Comparison of ENCODE assay signal across 11 cellular contexts in genomic region chr14:63922696-63923421, GRCh38.
DNase-seq lines count a peak whose midpoint lies in the region; ATAC-seq and TF ChIP-seq lines count a peak whose summit lies in the region.
"Had no signal": no experiment of that assay in that cellular context is flagged by ENCODE, and none has a peak within 500 bp of the region (broad histone marks: within the 10 kb centered on the region; RNA-seq: fewer than 3 reads in every experiment).

No MANE protein-coding gene starts in this region.

- H3K9me2 ChIP-seq in hepatocyte (replicated peaks; ENCODE audit: insufficient read depth), result no peaks in the 10 kb centered on the region

- H3K27ac Mint-ChIP-seq in WTC11, result 0 out of 2 replicates have a peak overlapping the region, but pooled peaks have one; percentile 24
- no peak overlapping the region for H3K27ac Mint-ChIP-seq in stimulated activated effector memory CD8-positive, alpha-beta T cell treated with anti-CD3 and anti-CD28 coated beads, Interleukin-12 subunit alpha, Interleukin-12 subunit beta, amount 100 ng/mL, for 72 hours

- H3K4me3 Mint-ChIP-seq in WTC11, result no peak overlapping the region
- no peak overlapping the region for H3K4me3 Mint-ChIP-seq in stimulated activated effector memory CD8-positive, alpha-beta T cell treated with anti-CD3 and anti-CD28 coated beads, Interleukin-12 subunit alpha, Interleukin-12 subunit beta, amount 100 ng/mL, for 72 hours

- no peak for TF ChIP-seq CTCF in WTC11 (IDR thresholded peaks at IDR 0.05)
- no peak for TF ChIP-seq CTCF in hepatocyte (IDR thresholded peaks at IDR 0.05; ENCODE audit: poor library complexity)

- CTCF ChIA-PET in WTC11 (lab: Charles Lee), result interaction anchor here (1.3 kb wide), 1 partner anchor 11 kb away, joined by 4 read pairs; no protein-coding TSS in a partner anchor

- no peaks in the 10 kb centered on the region for H3K4me1 ChIP-seq in hepatocyte (ENCODE audit: insufficient read depth)

- peaks cover 4% of the 10 kb centered on the region for H3K79me2 ChIP-seq in hepatocyte

- H3K36me3 Mint-ChIP-seq in WTC11, result peaks cover 11% of the 10 kb centered on the region
- no peaks in the 10 kb centered on the region for H3K36me3 Mint-ChIP-seq in stimulated activated effector memory CD8-positive, alpha-beta T cell treated with anti-CD3 and anti-CD28 coated beads, Interleukin-12 subunit alpha, Interleukin-12 subunit beta, amount 100 ng/mL, for 72 hours

- peak overlapping the region; percentile 32 for H3K4me2 ChIP-seq in hepatocyte

- POLR2A ChIA-PET in WTC11 (lab: Charles Lee), result no interaction called here

- peaks cover 6% of the 10 kb centered on the region for H3K9me3 Mint-ChIP-seq in WTC11
- H3K9me3 Mint-ChIP-seq in stimulated activated effector memory CD8-positive, alpha-beta T cell treated with anti-CD3 and anti-CD28 coated beads, Interleukin-12 subunit alpha, Interleukin-12 subunit beta, amount 100 ng/mL, for 72 hours, result peaks cover 4% of the 10 kb centered on the region

- no peaks in the 10 kb centered on the region for H4K20me1 ChIP-seq in hepatocyte (ENCODE audit: insufficient read depth, poor library complexity, severe bottlenecking)

- H3K4me1 Mint-ChIP-seq in WTC11, result peaks cover 12% of the 10 kb centered on the region
- H3K4me1 Mint-ChIP-seq in stimulated activated effector memory CD8-positive, alpha-beta T cell treated with anti-CD3 and anti-CD28 coated beads, Interleukin-12 subunit alpha, Interleukin-12 subunit beta, amount 100 ng/mL, for 72 hours, result peaks cover 13% of the 10 kb centered on the region

- no peak overlapping the region for H3K4me3 ChIP-seq in hepatocyte

- no peaks in the 10 kb centered on the region for H3K36me3 ChIP-seq in hepatocyte (replicated peaks; ENCODE audit: insufficient read depth, low read depth)
- H3K36me3 ChIP-seq: neutrophil had no signal

- H3K27me3 ChIP-seq in hepatocyte, result no peaks in the 10 kb centered on the region
- H3K27me3 ChIP-seq: neutrophil had no signal

- DNase-seq in HT1080 (ENCODE audit: low read depth) (peak; percentile 19), WTC11 (ENCODE audit: low spot score) (no peak), hepatocyte (ENCODE audit: low spot score) (peak; percentile 72), OCI-M2 (lab: John Stamatoyannopoulos, UW; ENCODE audit: unreplicated experiment) (no peak), T1000 (lab: John Stamatoyannopoulos, UW) (no peak)
- DNase-seq in stimulated activated effector memory CD8-positive, alpha-beta T cell treated with anti-CD3 and anti-CD28 coated beads, Interleukin-12 subunit alpha, Interleukin-12 subunit beta, amount 100 ng/mL, for 72 hours (ENCODE audit: low spot score in 2 of 2), result no peak
- DNase-seq in stimulated activated naive CD8-positive, alpha-beta T cell treated with anti-CD3 and anti-CD28 coated beads, Interleukin-15, Interleukin-2, amounts not matched to agents 100 U/mL and 50 U/mL, for 24 hours, result no peak
- DNase-seq: activated CD4-positive, CD25-positive, alpha-beta regulatory T cell; effector CD8-positive, alpha-beta T cell had no signal

- peak overlapping the region; percentile 82 for H3K27ac ChIP-seq in hepatocyte
- H3K27ac ChIP-seq: neutrophil had no signal

- no peak for ATAC-seq in WTC11
- peak; percentile 50 for ATAC-seq in stimulated activated effector memory CD8-positive, alpha-beta T cell treated with anti-CD3 and anti-CD28 coated beads, Interleukin-12 subunit alpha, Interleukin-12 subunit beta, amount 100 ng/mL, for 72 hours
- no peak for ATAC-seq in stimulated activated naive CD8-positive, alpha-beta T cell treated with anti-CD3 and anti-CD28 coated beads, Interleukin-15, Interleukin-2, amounts not matched to agents 100 U/mL and 50 U/mL, for 24 hours
- no peak for ATAC-seq in GM18907 (IDR thresholded peaks at IDR 0.05; ENCODE audit: unreplicated experiment)

- WGBS in hepatocyte (ENCODE audit: low lambda C conversion rate, missing lambda C conversion rate), result 59% methylated on average over 5 of the region's 5 CpGs

- H2AFZ ChIP-seq in hepatocyte, result no peak overlapping the region

- no peaks in the 10 kb centered on the region for H3K9me3 ChIP-seq in hepatocyte (ENCODE audit: low read depth)
- H3K9me3 ChIP-seq: neutrophil had no signal

- no peaks in the 10 kb centered on the region for H3K27me3 Mint-ChIP-seq in WTC11 (ENCODE audit: low read depth)

TF ChIP-seq in WTC11, 78 proteins besides CTCF, POLR2A, EP300 and RAD21 (continues in another document):
- TF ChIP-seq ZNF232 (CRISPR knock-in tag; IDR thresholded peaks at IDR 0.05), result no peak
- TF ChIP-seq ERG (CRISPR knock-in tag; IDR thresholded peaks at IDR 0.05), result no peak
- no peak for TF ChIP-seq ATF6 (CRISPR knock-in tag; IDR thresholded peaks at IDR 0.05)
- TF ChIP-seq GABPB1 (CRISPR knock-in tag; IDR thresholded peaks at IDR 0.05), result no peak
- no peak for TF ChIP-seq ZNF416 (CRISPR knock-in tag; IDR thresholded peaks at IDR 0.05)
- TF ChIP-seq ZBTB43 (CRISPR knock-in tag; IDR thresholded peaks at IDR 0.05), result no peak
- no peak for TF ChIP-seq ZNF512 (CRISPR knock-in tag; IDR thresholded peaks at IDR 0.05; ENCODE audit: borderline replicate concordance)
- no peak for TF ChIP-seq FOXP4 (CRISPR knock-in tag; IDR thresholded peaks at IDR 0.05)
- TF ChIP-seq E2F1 (CRISPR knock-in tag; IDR thresholded peaks at IDR 0.05), result no peak

Comparison
In these comparisons a context has a peak if more than half of its experiments do, and no peak if none do; other contexts are left out.
1. DNase-seq: peak in HT1080 (single experiment) and hepatocyte (single experiment); none in WTC11 (single experiment), stimulated activated effector memory CD8-positive, alpha-beta T cell treated with anti-CD3 and anti-CD28 coated beads, Interleukin-12 subunit alpha, Interleukin-12 subunit beta, amount 100 ng/mL, for 72 hours (0 of 2), stimulated activated naive CD8-positive, alpha-beta T cell treated with anti-CD3 and anti-CD28 coated beads, Interleukin-15, Interleukin-2, amounts not matched to agents 100 U/mL and 50 U/mL, for 24 hours (single experiment), OCI-M2 (single experiment) and T1000 (single experiment).